In the genomic region with DNA sequence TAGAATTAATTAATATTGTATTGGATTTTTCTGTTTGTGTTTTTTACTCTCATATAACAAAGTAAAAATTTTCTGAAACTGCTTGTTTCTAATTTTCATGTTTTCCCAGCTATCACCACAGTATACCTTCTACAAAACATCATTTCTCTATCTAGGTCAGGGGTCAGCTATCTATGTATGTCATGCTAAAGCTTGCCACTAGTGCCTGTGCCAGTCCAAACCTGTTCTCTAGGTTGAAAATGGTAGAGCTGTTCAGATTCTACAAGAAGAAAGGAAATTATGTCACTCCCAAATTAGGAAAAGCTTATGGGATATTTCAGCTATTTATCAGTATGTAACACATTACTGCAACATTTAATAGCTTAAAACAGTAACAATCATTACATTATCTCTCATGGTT, we compare ENCODE assay signal across 1 cellular context.
TF ChIP-seq lines count a peak whose summit lies in the region.

No MANE protein-coding gene starts in this region.

TF ChIP-seq in K562, 482 proteins besides CTCF, POLR2A, EP300 and RAD21:
- no peak for TF ChIP-seq ZNF263 (CRISPR knock-in tag; IDR thresholded peaks at IDR 0.05; ENCODE audit: borderline replicate concordance)
- no peak for TF ChIP-seq FOXK1 (CRISPR knock-in tag; IDR thresholded peaks at IDR 0.05; ENCODE audit: borderline replicate concordance)
- TF ChIP-seq RHOXF2B (CRISPR knock-in tag; conservative IDR thresholded peaks at IDR 0.05): no peak
- no peak for TF ChIP-seq RBM17 (IDR thresholded peaks at IDR 0.05; ENCODE audit: borderline replicate concordance, low read depth, low read length)
- TF ChIP-seq MXI1 (IDR thresholded peaks at IDR 0.05; ENCODE audit: low read depth, low read length): no peak
- TF ChIP-seq, protein P1, sequence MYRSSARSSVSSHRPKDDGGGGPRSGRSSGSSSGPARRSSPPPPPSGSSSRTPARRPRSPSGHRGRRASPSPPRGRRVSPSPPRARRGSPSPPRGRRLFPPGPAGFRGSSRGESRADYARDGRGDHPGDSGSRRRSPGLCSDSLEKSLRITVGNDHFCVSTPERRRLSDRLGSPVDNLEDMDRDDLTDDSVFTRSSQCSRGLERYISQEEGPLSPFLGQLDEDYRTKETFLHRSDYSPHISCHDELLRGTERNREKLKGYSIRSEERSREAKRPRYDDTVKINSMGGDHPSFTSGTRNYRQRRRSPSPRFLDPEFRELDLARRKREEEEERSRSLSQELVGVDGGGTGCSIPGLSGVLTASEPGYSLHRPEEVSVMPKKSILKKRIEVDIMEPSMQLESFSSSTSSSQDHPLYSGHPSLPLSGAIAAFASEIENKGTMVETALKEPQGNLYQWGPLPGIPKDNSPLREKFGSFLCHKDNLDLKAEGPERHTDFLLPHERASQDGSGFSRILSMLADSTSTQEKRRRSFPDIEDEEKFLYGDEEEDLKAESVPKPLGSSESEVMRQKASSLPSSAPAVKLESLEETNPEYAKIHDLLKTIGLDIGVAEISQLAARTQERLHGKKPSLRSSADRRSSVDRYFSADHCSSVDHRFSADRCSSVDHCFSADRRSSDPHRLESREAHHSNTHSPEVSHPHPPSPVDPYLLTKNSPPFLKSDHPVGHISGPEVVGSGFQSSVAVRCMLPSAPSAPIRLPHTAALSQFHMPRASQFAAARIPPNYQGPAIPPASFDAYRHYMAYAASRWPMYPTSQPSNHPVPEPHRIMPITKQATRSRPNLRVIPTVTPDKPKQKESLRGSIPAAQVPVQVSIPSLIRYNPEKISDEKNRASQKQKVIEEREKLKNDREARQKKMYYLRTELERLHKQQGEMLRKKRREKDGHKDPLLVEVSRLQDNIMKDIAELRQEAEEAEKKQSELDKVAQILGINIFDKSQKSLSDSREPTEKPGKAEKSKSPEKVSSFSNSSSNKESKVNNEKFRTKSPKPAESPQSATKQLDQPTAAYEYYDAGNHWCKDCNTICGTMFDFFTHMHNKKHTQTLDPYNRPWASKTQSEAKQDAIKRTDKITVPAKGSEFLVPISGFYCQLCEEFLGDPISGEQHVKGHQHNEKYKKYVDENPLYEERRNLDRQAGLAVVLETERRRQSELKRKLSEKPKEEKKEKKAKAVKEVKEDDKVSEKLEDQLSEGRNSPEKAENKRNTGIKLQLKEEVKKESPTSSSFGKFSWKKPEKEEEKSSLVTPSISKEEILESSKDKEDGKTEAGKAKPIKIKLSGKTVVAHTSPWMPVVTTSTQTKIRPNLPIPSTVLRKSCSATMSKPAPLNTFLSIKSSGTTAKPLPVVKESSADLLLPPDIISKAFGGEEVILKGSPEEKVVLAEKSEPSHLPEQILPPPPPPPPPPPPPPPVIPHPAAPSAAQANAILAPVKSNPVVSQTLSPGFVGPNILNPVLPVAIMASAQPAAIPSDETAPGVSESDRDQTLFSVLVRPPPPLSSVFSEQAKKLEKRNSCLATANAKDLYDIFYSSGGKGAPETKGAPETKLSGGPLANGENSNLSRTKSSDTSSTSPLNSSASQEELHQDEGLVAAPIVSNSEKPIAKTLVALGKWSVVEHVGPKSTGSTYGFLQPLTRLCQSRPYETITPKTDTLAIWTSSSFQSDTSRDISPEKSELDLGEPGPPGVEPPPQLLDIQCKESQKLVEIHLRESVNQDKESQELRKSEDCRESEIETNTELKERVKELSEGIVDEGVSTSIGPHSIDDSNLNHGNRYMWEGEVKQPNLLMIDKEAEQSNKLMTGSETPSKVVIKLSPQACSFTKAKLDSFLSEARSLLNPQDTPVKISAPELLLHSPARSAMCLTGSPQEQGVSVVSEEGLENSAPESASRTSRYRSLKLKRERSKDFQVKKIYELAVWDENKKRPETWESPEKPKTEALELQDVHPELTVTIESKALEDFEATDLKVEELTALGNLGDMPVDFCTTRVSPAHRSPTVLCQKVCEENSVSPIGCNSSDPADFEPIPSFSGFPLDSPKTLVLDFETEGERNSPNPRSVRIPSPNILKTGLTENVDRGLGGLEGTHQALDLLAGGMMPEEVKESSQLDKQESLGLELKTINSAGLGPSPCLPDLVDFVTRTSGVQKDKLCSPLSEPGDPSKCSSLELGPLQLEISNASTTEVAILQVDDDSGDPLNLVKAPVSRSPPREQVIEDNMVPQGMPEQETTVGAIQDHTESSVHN (IDR thresholded peaks at IDR 0.05; ENCODE audit: borderline replicate concordance in 1 of 2, low read depth in 1 of 2): no peak
- no peak for TF ChIP-seq ZNF274 (IDR thresholded peaks at IDR 0.05; ENCODE audit: borderline replicate concordance, low read depth, low read length)
- TF ChIP-seq, protein P2, sequence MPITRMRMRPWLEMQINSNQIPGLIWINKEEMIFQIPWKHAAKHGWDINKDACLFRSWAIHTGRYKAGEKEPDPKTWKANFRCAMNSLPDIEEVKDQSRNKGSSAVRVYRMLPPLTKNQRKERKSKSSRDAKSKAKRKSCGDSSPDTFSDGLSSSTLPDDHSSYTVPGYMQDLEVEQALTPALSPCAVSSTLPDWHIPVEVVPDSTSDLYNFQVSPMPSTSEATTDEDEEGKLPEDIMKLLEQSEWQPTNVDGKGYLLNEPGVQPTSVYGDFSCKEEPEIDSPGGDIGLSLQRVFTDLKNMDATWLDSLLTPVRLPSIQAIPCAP (CRISPR knock-in tag; IDR thresholded peaks at IDR 0.05; ENCODE audit: borderline replicate concordance): no peak
- no peak for TF ChIP-seq SRF (CRISPR knock-in tag; IDR thresholded peaks at IDR 0.05)
- no peak for TF ChIP-seq ZNF830 (CRISPR knock-in tag; IDR thresholded peaks at IDR 0.05)
- no peak for TF ChIP-seq HDAC2 (IDR thresholded peaks at IDR 0.05)
